ENCODE assay signal across 10 cellular contexts in genomic region chr1:156584813-156585212, GRCh38. TPM values are rescaled to one million over a fixed set of nuclear protein-coding genes. Genes with fewer than 3 reads are reported as not detected.
DNase-seq lines count a peak whose midpoint lies in the region; ATAC-seq and TF ChIP-seq lines count a peak whose summit lies in the region.
"Had no signal": no experiment of that assay in that cellular context is flagged by ENCODE, and none has a peak within 500 bp of the region (broad histone marks: within the 10 kb centered on the region; RNA-seq: fewer than 3 reads in every experiment).

No MANE protein-coding gene starts in this region.

- no peak overlapping the region for H3K4me3 ChIP-seq in kidney epithelial cell (ENCODE audit: low read depth, low read length)

- H3K36me3 ChIP-seq in kidney epithelial cell (ENCODE audit: control insufficient read depth, insufficient read depth, low read length), result no peaks in the 10 kb centered on the region

- POLR2A ChIA-PET in HEK293T (lab: Yijun Ruan, JAX), result no interaction called here

- ATAC-seq in GM19324 (IDR thresholded peaks at IDR 0.05; ENCODE audit: low FRiP score, unreplicated experiment), result no peak

- TF ChIP-seq CTCF in kidney epithelial cell (IDR thresholded peaks at IDR 0.05; ENCODE audit: insufficient read depth, low read length, poor library complexity, severe bottlenecking), result peak; percentile 49

- CTCF ChIA-PET in HEK293T (lab: Yijun Ruan, JAX), result interaction anchor here (1.0 to 1.4 kb wide), 3 partner anchors 18 to 24 kb away, joined by 4 to 7 read pairs (median 5); partner anchors contain the start of gene GPATCH4

- peak; percentile 11 for DNase-seq in DMS53 treated with DMSO at 0.1 percent for 48 hours (lab: John Stamatoyannopoulos, UW; ENCODE audit: unreplicated experiment)
- DNase-seq in HEK293T (ENCODE audit: extremely low spot score), result peak; percentile 45
- peak; percentile 60 for DNase-seq in RPMI8226
- no peak for DNase-seq in kidney epithelial cell (ENCODE audit: low read depth)
- no peak for DNase-seq in NCI-H524 treated with DMSO at 0.1 percent for 48 hours (lab: John Stamatoyannopoulos, UW)
- no peak for DNase-seq in activated effector memory CD4-positive, alpha-beta T cell treated with Interleukin-2 at 50 U/mL for 16 hours
- DNase-seq in stimulated activated CD4-positive, alpha-beta T cell treated with anti-CD3 and anti-CD28 coated beads, Interleukin-2, amount 100 ng/mL, for 48 hours, result no peak
- DNase-seq: foreskin fibroblast had no signal

- peaks cover 2% of the 10 kb centered on the region for H3K27me3 ChIP-seq in kidney epithelial cell (ENCODE audit: control insufficient read depth, insufficient read depth, low read length)

TF ChIP-seq in HEK293T, 16 proteins besides CTCF, POLR2A, EP300 and RAD21:
- TF ChIP-seq NFRKB (IDR thresholded peaks at IDR 0.05) (no peak), LEF1 (IDR thresholded peaks at IDR 0.05; ENCODE audit: borderline replicate concordance) (no peak), SUZ12 (IDR thresholded peaks at IDR 0.05) (no peak), ELF4 (IDR thresholded peaks at IDR 0.05) (no peak)

RNA-seq across cellular contexts. Expression of gene TTC24, which starts 5.3 kb away (rescaled TPM):
- not detected in 2 replicates for total RNA-seq in kidney epithelial cell

RNA-seq across cellular contexts. Expression of gene NAXE, which starts 6.8 kb away (rescaled TPM):
- total RNA-seq in kidney epithelial cell, result 83.8 and 115 TPM in 2 replicates

RNA-seq across cellular contexts. Expression of gene IQGAP3, which starts 12.4 kb away (rescaled TPM):
- 8.0 and 9.4 TPM in 2 replicates for total RNA-seq in kidney epithelial cell

RNA-seq across cellular contexts. Expression of gene GPATCH4, which starts 16.5 kb away (rescaled TPM):
- 19.1 and 21.8 TPM in 2 replicates for total RNA-seq in kidney epithelial cell

RNA-seq across cellular contexts. Expression of gene HAPLN2, which starts 34.4 kb away (rescaled TPM):
- total RNA-seq in kidney epithelial cell, result not detected in 2 replicates
- total RNA-seq: T-helper 1 cell treated with Interleukin-12 subunit alpha and Interleukin-12 subunit beta and Interleukin-4 antibody, amounts not matched to agents 30 ng/mL and 1 ng/mL, for 36 hours had no signal

Comparison
In these comparisons a context has a peak if more than half of its experiments do, and no peak if none do; other contexts are left out.
1. DNase-seq: peak in DMS53 treated with DMSO at 0.1 percent for 48 hours (single experiment), HEK293T (single experiment) and RPMI8226 (single experiment); none in kidney epithelial cell (single experiment), NCI-H524 treated with DMSO at 0.1 percent for 48 hours (single experiment), activated effector memory CD4-positive, alpha-beta T cell treated with Interleukin-2 at 50 U/mL for 16 hours (single experiment) and stimulated activated CD4-positive, alpha-beta T cell treated with anti-CD3 and anti-CD28 coated beads, Interleukin-2, amount 100 ng/mL, for 48 hours (0 of 2).